Comparison of ENCODE assay signal across 8 cellular contexts in the genomic region with DNA sequence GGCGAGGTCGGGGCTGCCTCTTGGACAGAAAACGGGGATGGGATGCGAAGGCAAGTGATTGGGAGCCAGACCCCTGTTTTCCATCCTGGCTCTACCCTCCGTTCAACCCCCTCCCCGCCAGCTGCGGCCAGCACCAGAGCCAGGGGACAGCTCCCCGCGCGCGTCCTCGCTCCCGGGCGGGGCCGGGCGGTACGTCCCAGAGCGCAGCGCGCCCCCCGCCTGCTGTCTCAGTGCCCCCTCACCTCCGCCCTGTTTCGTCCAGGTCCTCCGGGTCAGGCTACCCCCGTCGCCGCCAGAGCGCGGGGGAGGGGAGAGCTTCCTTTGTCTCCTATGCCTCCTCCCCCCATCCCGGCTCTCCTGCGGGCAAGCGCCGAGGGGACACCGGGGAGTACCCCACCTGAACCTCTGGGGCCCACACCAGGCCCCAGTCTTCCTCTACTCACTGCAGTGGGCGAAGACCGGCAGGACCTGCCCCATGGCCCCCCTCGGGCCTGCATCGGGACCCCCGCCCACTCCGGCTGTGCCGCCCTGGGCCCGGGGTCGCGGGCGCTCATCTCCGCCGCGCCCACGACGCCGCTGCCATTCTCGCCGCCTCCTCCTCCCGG. TPM values are rescaled to one million over a fixed set of nuclear protein-coding genes. Genes with fewer than 3 reads are reported as not detected.
DNase-seq lines count a peak whose midpoint lies in the region; ATAC-seq, FAIRE-seq and TF ChIP-seq lines count a peak whose summit lies in the region.

No MANE protein-coding gene starts in this region.

- H3K27ac Mint-ChIP-seq in stimulated activated naive CD8-positive, alpha-beta T cell treated with anti-CD3 and anti-CD28 coated beads, Interleukin-15, Interleukin-2, amounts not matched to agents 100 ng/mL and 50 ng/mL, for 24 hours = no peak overlapping the region

- H3K27me3 Mint-ChIP-seq in stimulated activated naive CD8-positive, alpha-beta T cell treated with anti-CD3 and anti-CD28 coated beads, Interleukin-15, Interleukin-2, amounts not matched to agents 100 ng/mL and 50 ng/mL, for 24 hours = peaks cover 25% of the 10 kb centered on the region

- H3K36me3 Mint-ChIP-seq in stimulated activated naive CD8-positive, alpha-beta T cell treated with anti-CD3 and anti-CD28 coated beads, Interleukin-15, Interleukin-2, amounts not matched to agents 100 ng/mL and 50 ng/mL, for 24 hours (ENCODE audit: low read depth) = no peaks in the 10 kb centered on the region

- TF ChIP-seq CTCF in D721Med (IDR thresholded peaks at IDR 0.05; ENCODE audit: insufficient read depth, missing control alignments) (no peak), cardiac fibroblast (IDR thresholded peaks at IDR 0.05; ENCODE audit: low read depth, low read length) (no peak), left lung (IDR thresholded peaks at IDR 0.05) (no peak)

- peak overlapping the region; percentile 80 for H3K4me3 Mint-ChIP-seq in stimulated activated naive CD8-positive, alpha-beta T cell treated with anti-CD3 and anti-CD28 coated beads, Interleukin-15, Interleukin-2, amounts not matched to agents 100 ng/mL and 50 ng/mL, for 24 hours

- H3K4me3 ChIP-seq in SJCRH30 (peak overlapping the region; percentile 61), cardiac fibroblast (replicated peaks in 1 of 2; ENCODE audit: low read depth in 2 of 2, low read length in 2 of 2) (peak overlapping the region; percentile 73 to 88), left lung (peak overlapping the region; percentile 62 to 73)

- H3K36me3 ChIP-seq in SJCRH30 = no peaks in the 10 kb centered on the region
- H3K36me3 ChIP-seq in left lung = no peaks in the 10 kb centered on the region

- DNase-seq in D721Med (ENCODE audit: insufficient read length, low spot score) (peak; percentile 41), SJCRH30 (peak; percentile 63 to 68), cardiac fibroblast (ENCODE audit: low read depth in 2 of 2) (no peak), left lung (peak in 1 of 2 donors; percentile 91), Ammon's horn (ENCODE audit: low spot score) (no peak)

- H3K27me3 ChIP-seq in SJCRH30 (no peaks in the 10 kb centered on the region), left lung (peaks cover 20 to 67% of the 10 kb centered on the region in 2 donors)

- H3K27ac ChIP-seq in SJCRH30 (no peak overlapping the region), left lung (no peak overlapping the region)

- no peak for FAIRE-seq in D721Med (lab: Jason Lieb, UNC)

- ATAC-seq in HG02759 (IDR thresholded peaks at IDR 0.05; ENCODE audit: unreplicated experiment) = peak; percentile 12
- ATAC-seq in left lung = peak; percentile 52
- ATAC-seq in HG03469 (IDR thresholded peaks at IDR 0.05; ENCODE audit: unreplicated experiment) = no peak

- peaks cover 5% of the 10 kb centered on the region; the same call in 1 of the 2 replicates for H3K4me1 ChIP-seq in SJCRH30
- H3K4me1 ChIP-seq in left lung = peaks cover 24 to 73% of the 10 kb centered on the region in 2 donors

- intact Hi-C loops in left lung (cut with DNase I) = no loop called here

- no peaks in the 10 kb centered on the region for H3K9me3 ChIP-seq in SJCRH30 (replicated peaks)
- no peaks in the 10 kb centered on the region for H3K9me3 ChIP-seq in left lung

- peaks cover 53% of the 10 kb centered on the region for H3K4me1 Mint-ChIP-seq in stimulated activated naive CD8-positive, alpha-beta T cell treated with anti-CD3 and anti-CD28 coated beads, Interleukin-15, Interleukin-2, amounts not matched to agents 100 ng/mL and 50 ng/mL, for 24 hours (ENCODE audit: low read depth)

- H3K9me3 Mint-ChIP-seq in stimulated activated naive CD8-positive, alpha-beta T cell treated with anti-CD3 and anti-CD28 coated beads, Interleukin-15, Interleukin-2, amounts not matched to agents 100 ng/mL and 50 ng/mL, for 24 hours = no peaks in the 10 kb centered on the region

RNA-seq across cellular contexts. Expression of gene RTN2, which starts 0.4 kb away (rescaled TPM):
- 29.3 and 30.9 TPM in 2 replicates for total RNA-seq in SJCRH30 (2014; rRNA removed; shearing (Covaris generic))
- 10 to 100 TPM in 1 of 2 donors, 1 to 10 TPM in 1; 9.4 to 16.7 TPM for total RNA-seq in left lung

RNA-seq across cellular contexts. Expression of gene PPM1N, which starts 1.8 kb away (rescaled TPM):
- total RNA-seq in SJCRH30 (2014; rRNA removed; shearing (Covaris generic)) = 1.0 and 1.4 TPM in 2 replicates
- total RNA-seq in left lung = 1 to 10 TPM in 1 of 2 donors, under 1 TPM in 1; 0.47 to 2.1 TPM

RNA-seq across cellular contexts. Expression of gene VASP, which starts 10.8 kb away (rescaled TPM):
- total RNA-seq in SJCRH30 (2014; rRNA removed; shearing (Covaris generic)) = 43.8 and 48.8 TPM in 2 replicates
- 100 to 1,000 TPM; 109 to 220 TPM for total RNA-seq in left lung

RNA-seq across cellular contexts. Expression of gene FOSB, which starts 28.7 kb away (rescaled TPM):
- total RNA-seq in SJCRH30 (2014; rRNA removed; shearing (Covaris generic)) = 0.35 and 0.40 TPM in 2 replicates
- total RNA-seq in left lung = 10 to 100 TPM in 1 of 2 donors, 1 to 10 TPM in 1; 7.1 to 20.4 TPM

Comparison
In these comparisons a context has a peak if more than half of its experiments do, and no peak if none do; other contexts are left out.
1. DNase-seq: peak in D721Med (single experiment) and SJCRH30 (2 of 2); none in cardiac fibroblast (0 of 2) and Ammon's horn (single experiment).
2. Peak in every context shown above with its lines, with median percentiles within 50 percentile points of each other: H3K4me3 ChIP-seq.